In genomic region chr19:2711937-2712205, GRCh38 we compare ENCODE assay signal across 34 cellular contexts. TPM values are rescaled to one million over a fixed set of nuclear protein-coding genes. Genes with fewer than 3 reads are reported as not detected.
"Had no signal": no experiment of that assay in that cellular context is flagged by ENCODE, and none has a peak within 500 bp of the region (broad histone marks: within the 10 kb centered on the region; RNA-seq: fewer than 3 reads in every experiment).

No MANE protein-coding gene starts in this region.

- H2AFZ ChIP-seq: parathyroid adenoma had no signal

- H3K4me3 ChIP-seq: adrenal gland, cardiac muscle cell, colonic mucosa, gastroesophageal sphincter, right atrium auricular region, spleen, thyroid gland, upper lobe of right lung had no signal

- H3K9ac ChIP-seq: parathyroid adenoma had no signal

- H3K27me3 Mint-ChIP-seq: activated CD4-positive, alpha-beta memory T cell treated with anti-CD3 and anti-CD28 coated beads, Interleukin-2, amount 10 ng/mL, durations not matched to agents 7 days and 5 days; activated CD4-positive, alpha-beta T cell treated with anti-CD3 and anti-CD28 coated beads, Interleukin-2, amount 10 ng/mL, durations not matched to agents 7 days and 5 days; activated T-cell treated with anti-CD3 and anti-CD28 coated beads, Interleukin-2, amount 50 U/mL, for 24 hours; stimulated activated naive CD8-positive, alpha-beta T cell treated with anti-CD3 and anti-CD28 coated beads, Interleukin-15, amount 100 ng/mL, for 72 hours; T-helper 17 cell had no signal

- H3K36me3 Mint-ChIP-seq: mesothelial cell of epicardium had no signal

- H3K4me1 ChIP-seq: adrenal gland, colonic mucosa, gastroesophageal sphincter, parathyroid adenoma, right atrium auricular region, thyroid gland, upper lobe of right lung had no signal

- DNase-seq: activated CD4-positive, alpha-beta memory T cell treated with anti-CD3 and anti-CD28 coated beads, Interleukin-2, amount 10 ng/mL, durations not matched to agents 7 days and 5 days; activated CD4-positive, alpha-beta T cell treated with anti-CD3 and anti-CD28 coated beads for 1 hour; activated CD4-positive, alpha-beta T cell treated with anti-CD3 and anti-CD28 coated beads, Interleukin-2, amount 10 ng/mL, durations not matched to agents 7 days and 5 days; activated CD8-positive, alpha-beta memory T cell treated with anti-CD3 and anti-CD28 coated beads, Interleukin-2, amount 50 U/mL, for 48 hours; activated gamma-delta T cell treated with Interleukin-2 at 50 U/mL for 16 hours; activated naive CD4-positive, alpha-beta T cell treated with anti-CD3 and anti-CD28 coated beads, Interleukin-2, amount 50 U/mL, for 16 hours; activated T-cell treated with anti-CD3 and anti-CD28 coated beads, Interleukin-2, amount 50 U/mL, for 24 hours; adrenal gland; aorta; cerebellar nuclear complex; colonic mucosa; effector CD8-positive, alpha-beta T cell; hippocampal formation; left cardiac atrium; left ventricle myocardium superior; mammary epithelial cell; naive thymus-derived CD4-positive, alpha-beta T cell; stimulated activated naive CD8-positive, alpha-beta T cell treated with anti-CD3 and anti-CD28 coated beads, Interleukin-15, amount 100 ng/mL, for 72 hours; substantia nigra; T-helper 17 cell; T1000; thyroid gland; upper lobe of right lung; WERI-Rb-1 had no signal

- H3K27ac ChIP-seq: adrenal gland, cardiac muscle cell, colonic mucosa, gastroesophageal sphincter, parathyroid adenoma, right atrium auricular region, thyroid gland, upper lobe of right lung, WERI-Rb-1 had no signal

- H3K27me3 ChIP-seq: adrenal gland, cardiac muscle cell, colonic mucosa, gastroesophageal sphincter, right atrium auricular region, thyroid gland, upper lobe of right lung had no signal

- H3K27ac Mint-ChIP-seq: activated CD4-positive, alpha-beta memory T cell treated with anti-CD3 and anti-CD28 coated beads, Interleukin-2, amount 10 ng/mL, durations not matched to agents 7 days and 5 days; activated CD4-positive, alpha-beta T cell treated with anti-CD3 and anti-CD28 coated beads, Interleukin-2, amount 10 ng/mL, durations not matched to agents 7 days and 5 days; activated T-cell treated with anti-CD3 and anti-CD28 coated beads, Interleukin-2, amount 50 U/mL, for 24 hours; activated T-helper 17 cell treated with anti-CD3 and anti-CD28 coated beads, Interleukin-2, amount 50 U/mL, for 72 hours; brain; mesothelial cell of epicardium; T-helper 17 cell had no signal

- H3K4me3 Mint-ChIP-seq: activated CD4-positive, alpha-beta memory T cell treated with anti-CD3 and anti-CD28 coated beads, Interleukin-2, amount 10 ng/mL, durations not matched to agents 7 days and 5 days; activated CD4-positive, alpha-beta T cell treated with anti-CD3 and anti-CD28 coated beads, Interleukin-2, amount 10 ng/mL, durations not matched to agents 7 days and 5 days; activated T-cell treated with anti-CD3 and anti-CD28 coated beads, Interleukin-2, amount 50 U/mL, for 24 hours; activated T-helper 17 cell treated with anti-CD3 and anti-CD28 coated beads, Interleukin-2, amount 50 U/mL, for 72 hours; brain; mesothelial cell of epicardium; stimulated activated naive CD8-positive, alpha-beta T cell treated with anti-CD3 and anti-CD28 coated beads, Interleukin-15, amount 100 ng/mL, for 72 hours; T-helper 17 cell had no signal

- ATAC-seq: activated T-helper 17 cell treated with anti-CD3 and anti-CD28 coated beads, Interleukin-2, amount 50 U/mL, for 72 hours; gastroesophageal sphincter; left ventricle myocardium superior; naive thymus-derived CD4-positive, alpha-beta T cell; stimulated activated naive CD8-positive, alpha-beta T cell treated with anti-CD3 and anti-CD28 coated beads, Interleukin-15, amount 100 ng/mL, for 72 hours; T-helper 17 cell had no signal

- H3K4me1 Mint-ChIP-seq: activated CD4-positive, alpha-beta memory T cell treated with anti-CD3 and anti-CD28 coated beads, Interleukin-2, amount 10 ng/mL, durations not matched to agents 7 days and 5 days; activated T-helper 17 cell treated with anti-CD3 and anti-CD28 coated beads, Interleukin-2, amount 50 U/mL, for 72 hours; brain; mesothelial cell of epicardium had no signal

- H3K36me3 ChIP-seq: adrenal gland, cardiac muscle cell, colonic mucosa, right atrium auricular region, spleen, thyroid gland, upper lobe of right lung had no signal

- H3K9me3 ChIP-seq: adrenal gland, colonic mucosa, thyroid gland had no signal

RNA-seq across cellular contexts. Expression of gene DIRAS1, which starts 9.3 kb away (rescaled TPM):
- total RNA-seq: activated CD4-positive, alpha-beta memory T cell treated with anti-CD3 and anti-CD28 coated beads, Interleukin-2, amount 10 ng/mL, durations not matched to agents 7 days and 5 days; activated CD4-positive, alpha-beta T cell treated with anti-CD3 and anti-CD28 coated beads, Interleukin-2, amount 10 ng/mL, durations not matched to agents 7 days and 5 days; epithelial cell of proximal tubule had no signal
- polyA plus RNA-seq: naive thymus-derived CD4-positive, alpha-beta T cell had no signal

RNA-seq across cellular contexts. Expression of gene GNG7, which starts 9.4 kb away (rescaled TPM):
- total RNA-seq: fibroblast of villous mesenchyme had no signal
